Comparison of ENCODE assay signal across 17 cellular contexts in genomic region chr12:80701388-80701787, GRCh38. TPM values are rescaled to one million over a fixed set of nuclear protein-coding genes. Genes with fewer than 3 reads are reported as not detected.
"Had no signal": no experiment of that assay in that cellular context is flagged by ENCODE, and none has a peak within 500 bp of the region (broad histone marks: within the 10 kb centered on the region; RNA-seq: fewer than 3 reads in every experiment).

No MANE protein-coding gene starts in this region.

- H3K9me3 Mint-ChIP-seq: activated naive CD4-positive, alpha-beta T cell treated with anti-CD3 and anti-CD28 coated beads, Interleukin-2, amount 10 ng/mL, durations not matched to agents 7 days and 5 days had no signal

- H3K4me3 ChIP-seq: cardiac muscle cell, left ventricle myocardium inferior had no signal

- H3K27ac ChIP-seq: cardiac muscle cell, left ventricle myocardium inferior, VCaP had no signal

- H3K4me1 Mint-ChIP-seq: activated CD4-positive, alpha-beta memory T cell treated with anti-CD3 and anti-CD28 coated beads, Interleukin-2, amount 10 ng/mL, durations not matched to agents 7 days and 5 days; activated naive CD4-positive, alpha-beta T cell treated with anti-CD3 and anti-CD28 coated beads, Interleukin-2, amount 10 ng/mL, durations not matched to agents 7 days and 5 days had no signal

- H3K36me3 Mint-ChIP-seq: activated naive CD4-positive, alpha-beta T cell treated with anti-CD3 and anti-CD28 coated beads, Interleukin-2, amount 10 ng/mL, durations not matched to agents 7 days and 5 days had no signal

- DNase-seq: activated CD4-positive, alpha-beta memory T cell treated with anti-CD3 and anti-CD28 coated beads, Interleukin-2, amount 10 ng/mL, durations not matched to agents 7 days and 5 days; activated CD4-positive, alpha-beta T cell treated with anti-CD3 and anti-CD28 coated beads for 4 hours; activated naive CD4-positive, alpha-beta T cell treated with anti-CD3 and anti-CD28 coated beads, Interleukin-2, amount 10 ng/mL, durations not matched to agents 7 days and 5 days; activated T-cell treated with anti-CD3 and anti-CD28 coated beads, Interleukin-2, amount 50 U/mL, for 24 hours; erythroblast; left ventricle myocardium inferior; small intestine; stimulated activated CD4-positive, alpha-beta T cell treated with anti-CD3 and anti-CD28 coated beads, Interleukin-4, amount 100 ng/mL, for 24 hours; stimulated activated naive CD4-positive, alpha-beta T cell; substantia nigra; T-helper 9 cell; trophoblast cell had no signal

- H3K4me3 Mint-ChIP-seq: activated CD4-positive, alpha-beta memory T cell treated with anti-CD3 and anti-CD28 coated beads, Interleukin-2, amount 10 ng/mL, durations not matched to agents 7 days and 5 days; activated naive CD4-positive, alpha-beta T cell treated with anti-CD3 and anti-CD28 coated beads, Interleukin-2, amount 10 ng/mL, durations not matched to agents 7 days and 5 days; activated T-cell treated with anti-CD3 and anti-CD28 coated beads, Interleukin-2, amount 50 U/mL, for 24 hours; natural killer cell treated with Interleukin-12 subunit alpha and Interleukin-12 subunit beta and Interleukin-15 and Interleukin-18, amount 100 ng/mL, for 72 hours had no signal

- H3K27ac Mint-ChIP-seq: activated CD4-positive, alpha-beta memory T cell treated with anti-CD3 and anti-CD28 coated beads, Interleukin-2, amount 10 ng/mL, durations not matched to agents 7 days and 5 days; activated naive CD4-positive, alpha-beta T cell treated with anti-CD3 and anti-CD28 coated beads, Interleukin-2, amount 10 ng/mL, durations not matched to agents 7 days and 5 days; activated T-cell treated with anti-CD3 and anti-CD28 coated beads, Interleukin-2, amount 50 U/mL, for 24 hours; natural killer cell treated with Interleukin-12 subunit alpha and Interleukin-12 subunit beta and Interleukin-15 and Interleukin-18, amount 100 ng/mL, for 72 hours had no signal

- H3K27me3 Mint-ChIP-seq: activated CD4-positive, alpha-beta memory T cell treated with anti-CD3 and anti-CD28 coated beads, Interleukin-2, amount 10 ng/mL, durations not matched to agents 7 days and 5 days; activated naive CD4-positive, alpha-beta T cell treated with anti-CD3 and anti-CD28 coated beads, Interleukin-2, amount 10 ng/mL, durations not matched to agents 7 days and 5 days; activated T-cell treated with anti-CD3 and anti-CD28 coated beads, Interleukin-2, amount 50 U/mL, for 24 hours; natural killer cell treated with Interleukin-12 subunit alpha and Interleukin-12 subunit beta and Interleukin-15 and Interleukin-18, amount 100 ng/mL, for 72 hours had no signal

- H3K9me3 ChIP-seq: left ventricle myocardium inferior had no signal

- ATAC-seq: natural killer cell treated with Interleukin-12 subunit alpha and Interleukin-12 subunit beta and Interleukin-15 and Interleukin-18, amount 100 ng/mL, for 72 hours had no signal

- H3K36me3 ChIP-seq: cardiac muscle cell, left ventricle myocardium inferior had no signal

RNA-seq across cellular contexts. Expression of gene MYF6, which starts 6.0 kb away (rescaled TPM):
- total RNA-seq: activated CD4-positive, alpha-beta memory T cell treated with anti-CD3 and anti-CD28 coated beads, Interleukin-2, amount 10 ng/mL, durations not matched to agents 7 days and 5 days; cardiac muscle cell; kidney epithelial cell; left ventricle myocardium inferior; mucosa of gallbladder; natural killer cell treated with Interleukin-12 subunit alpha and Interleukin-12 subunit beta and Interleukin-15 and Interleukin-18, amount 100 ng/mL, for 72 hours had no signal

RNA-seq across cellular contexts. Expression of gene MYF5, which starts 15.3 kb away (rescaled TPM):
- total RNA-seq: activated CD4-positive, alpha-beta memory T cell treated with anti-CD3 and anti-CD28 coated beads, Interleukin-2, amount 10 ng/mL, durations not matched to agents 7 days and 5 days; cardiac muscle cell; kidney epithelial cell; left ventricle myocardium inferior; mucosa of gallbladder; natural killer cell treated with Interleukin-12 subunit alpha and Interleukin-12 subunit beta and Interleukin-15 and Interleukin-18, amount 100 ng/mL, for 72 hours had no signal
